7 cellular contexts compared by ENCODE assay signal in genomic region chr20:64039293-64040160, GRCh38. TPM values are rescaled to one million over a fixed set of nuclear protein-coding genes. Genes with fewer than 3 reads are reported as not detected.
A peak's percentile ranks its signal among the peaks of the same experiment; 100 is the strongest.
DNase-seq lines count a peak whose midpoint lies in the region; ATAC-seq, FAIRE-seq and TF ChIP-seq lines count a peak whose summit lies in the region.

No MANE protein-coding gene starts in this region.

- H2AFZ ChIP-seq in hepatocyte: peak overlapping the region; percentile 84

- no peak overlapping the region for H3K27ac ChIP-seq in hepatocyte

- ATAC-seq in stimulated activated naive B cell treated with anti-CD40 and anti-IgM and Interleukin-4, amounts not matched to agents 10 μg/mL and 1 μg/mL and 100 μg/mL, for 72 hours (replicated peaks): no peak
- ATAC-seq in GM21576 (IDR thresholded peaks at IDR 0.05; ENCODE audit: unreplicated experiment): no peak

- H4K20me1 ChIP-seq in hepatocyte (ENCODE audit: insufficient read depth, poor library complexity, severe bottlenecking): no peaks in the 10 kb centered on the region

- H3K4me1 Mint-ChIP-seq in activated CD4-positive, alpha-beta memory T cell treated with anti-CD3 and anti-CD28 coated beads for 36 hours (ENCODE audit: low read depth): peaks cover 35% of the 10 kb centered on the region
- H3K4me1 Mint-ChIP-seq in stimulated activated naive B cell treated with anti-CD40 and anti-IgM and Interleukin-4, amounts not matched to agents 10 μg/mL and 1 μg/mL and 100 μg/mL, for 72 hours: peaks cover 16 to 42% of the 10 kb centered on the region in 2 donors

- no peaks in the 10 kb centered on the region for H3K36me3 ChIP-seq in hepatocyte (replicated peaks; ENCODE audit: insufficient read depth, low read depth)

- no peaks in the 10 kb centered on the region for H3K9me3 Mint-ChIP-seq in activated CD4-positive, alpha-beta memory T cell treated with anti-CD3 and anti-CD28 coated beads for 36 hours
- no peaks in the 10 kb centered on the region for H3K9me3 Mint-ChIP-seq in stimulated activated naive B cell treated with anti-CD40 and anti-IgM and Interleukin-4, amounts not matched to agents 10 μg/mL and 1 μg/mL and 100 μg/mL, for 72 hours

- WGBS in hepatocyte (ENCODE audit: low lambda C conversion rate, missing lambda C conversion rate): 23% methylated on average over 14 of the region's 17 CpGs

- H3K4me3 ChIP-seq in HFF-Myc (replicated peaks; ENCODE audit: low read depth, low read length) (peak overlapping the region; percentile 30; the same call in 1 of the 2 replicates), hepatocyte (peak overlapping the region; percentile 57)

- no peaks in the 10 kb centered on the region for H3K9me3 ChIP-seq in hepatocyte (ENCODE audit: low read depth)

- H3K4me2 ChIP-seq in hepatocyte: peak overlapping the region; percentile 99

- H3K27me3 ChIP-seq in hepatocyte: peaks cover 54% of the 10 kb centered on the region

- no peaks in the 10 kb centered on the region for H3K79me2 ChIP-seq in hepatocyte

- H3K36me3 Mint-ChIP-seq in activated CD4-positive, alpha-beta memory T cell treated with anti-CD3 and anti-CD28 coated beads for 36 hours: peaks cover 1% of the 10 kb centered on the region
- peaks cover 0 to 6% of the 10 kb centered on the region in 2 donors for H3K36me3 Mint-ChIP-seq in stimulated activated naive B cell treated with anti-CD40 and anti-IgM and Interleukin-4, amounts not matched to agents 10 μg/mL and 1 μg/mL and 100 μg/mL, for 72 hours

- DNase-seq in HFF-Myc (ENCODE audit: extremely low read depth, low read depth) (no peak), hepatocyte (ENCODE audit: low spot score) (no peak), GM19239 (ENCODE audit: insufficient read length, low spot score) (no peak)
- DNase-seq in activated CD4-positive, alpha-beta memory T cell treated with anti-CD3 and anti-CD28 coated beads for 36 hours: no peak
- no peak for DNase-seq in stimulated activated naive B cell treated with anti-CD40 and anti-IgM and Interleukin-4, amounts not matched to agents 10 μg/mL and 1 μg/mL and 100 μg/mL, for 72 hours
- no peak for DNase-seq in stimulated activated CD4-positive, alpha-beta T cell treated with anti-CD3 and anti-CD28 coated beads, Interleukin-4, amount 100 ng/mL, for 1 hour

- no peaks in the 10 kb centered on the region for H3K9me2 ChIP-seq in hepatocyte (replicated peaks; ENCODE audit: insufficient read depth)

- peaks cover 31% of the 10 kb centered on the region for H3K4me1 ChIP-seq in hepatocyte (ENCODE audit: insufficient read depth)

- intact Hi-C loops in activated CD4-positive, alpha-beta memory T cell treated with anti-CD3 and anti-CD28 coated beads for 36 hours (cut with micrococcal nuclease): loop anchor here (1.0 kb wide), 2 partner anchors 18 to 81 kb away; no protein-coding TSS in a partner anchor

- CTCF ChIA-PET in activated CD4-positive, alpha-beta memory T cell treated with anti-CD3 and anti-CD28 coated beads for 36 hours (lab: Charles Lee): interaction anchor here (0.6 to 5.8 kb wide), 29 partner anchors 7 to 519 kb away, joined by 3 to 59 read pairs (median 6); partner anchors contain the start of genes LKAAEAR1, PCMTD2, PPDPF and PRPF6

- no peak overlapping the region for H3K27ac Mint-ChIP-seq in activated CD4-positive, alpha-beta memory T cell treated with anti-CD3 and anti-CD28 coated beads for 36 hours
- H3K27ac Mint-ChIP-seq in stimulated activated naive B cell treated with anti-CD40 and anti-IgM and Interleukin-4, amounts not matched to agents 10 μg/mL and 1 μg/mL and 100 μg/mL, for 72 hours: peak overlapping the region; percentile 42

- H3K27me3 Mint-ChIP-seq in activated CD4-positive, alpha-beta memory T cell treated with anti-CD3 and anti-CD28 coated beads for 36 hours: peaks cover 2% of the 10 kb centered on the region
- peaks cover 9 to 42% of the 10 kb centered on the region in 2 donors for H3K27me3 Mint-ChIP-seq in stimulated activated naive B cell treated with anti-CD40 and anti-IgM and Interleukin-4, amounts not matched to agents 10 μg/mL and 1 μg/mL and 100 μg/mL, for 72 hours

- H3K4me3 Mint-ChIP-seq in activated CD4-positive, alpha-beta memory T cell treated with anti-CD3 and anti-CD28 coated beads for 36 hours: peak overlapping the region; percentile 60
- peak overlapping the region; percentile 80 to 86 for H3K4me3 Mint-ChIP-seq in stimulated activated naive B cell treated with anti-CD40 and anti-IgM and Interleukin-4, amounts not matched to agents 10 μg/mL and 1 μg/mL and 100 μg/mL, for 72 hours

- POLR2A ChIA-PET in activated CD4-positive, alpha-beta memory T cell treated with anti-CD3 and anti-CD28 coated beads for 36 hours (lab: Charles Lee): interaction anchor here (1.7 kb wide), 1 partner anchor 18 kb away, joined by 5 read pairs; no protein-coding TSS in a partner anchor

- FAIRE-seq in GM19239 (lab: Jason Lieb, UNC): no peak

- TF ChIP-seq CTCF in HFF-Myc (IDR thresholded peaks at IDR 0.05; ENCODE audit: low read depth, low read length, missing control alignments): no peak
- TF ChIP-seq CTCF in hepatocyte (IDR thresholded peaks at IDR 0.05; ENCODE audit: poor library complexity): no peak

RNA-seq across cellular contexts. Expression of gene C20orf204, which starts 3.5 kb away (rescaled TPM):
- total RNA-seq in activated CD4-positive, alpha-beta memory T cell treated with anti-CD3 and anti-CD28 coated beads for 36 hours: 1 to 10 TPM; 3.1 TPM
- total RNA-seq in hepatocyte: 0.57 and 0.72 TPM in 2 replicates
- 0.85 and 1.7 TPM in 2 replicates for polyA plus RNA-seq in hepatocyte

RNA-seq across cellular contexts. Expression of gene SOX18, which starts 9.9 kb away (rescaled TPM):
- not detected for total RNA-seq in activated CD4-positive, alpha-beta memory T cell treated with anti-CD3 and anti-CD28 coated beads for 36 hours
- total RNA-seq in hepatocyte: not detected in 2 replicates
- 1.9 and 2.0 TPM in 2 replicates for polyA plus RNA-seq in hepatocyte

RNA-seq across cellular contexts. Expression of gene TCEA2, which starts 23.5 kb away (rescaled TPM):
- total RNA-seq in activated CD4-positive, alpha-beta memory T cell treated with anti-CD3 and anti-CD28 coated beads for 36 hours: 10 to 100 TPM; 27.3 to 29.9 TPM
- total RNA-seq in hepatocyte: 23.8 and 26.0 TPM in 2 replicates
- polyA plus RNA-seq in hepatocyte: 74.2 and 80.0 TPM in 2 replicates

RNA-seq across cellular contexts. Expression of gene RGS19, which starts 39.8 kb away (rescaled TPM):
- total RNA-seq in activated CD4-positive, alpha-beta memory T cell treated with anti-CD3 and anti-CD28 coated beads for 36 hours: 10 to 100 TPM; 43.2 to 44.4 TPM
- total RNA-seq in hepatocyte: 8.1 and 8.8 TPM in 2 replicates
- 10.9 and 13.5 TPM in 2 replicates for polyA plus RNA-seq in hepatocyte

RNA-seq across cellular contexts. Expression of gene OPRL1, which starts 40.4 kb away (rescaled TPM):
- under 1 TPM; 0.63 to 0.71 TPM for total RNA-seq in activated CD4-positive, alpha-beta memory T cell treated with anti-CD3 and anti-CD28 coated beads for 36 hours
- 1.1 and 1.5 TPM in 2 replicates for total RNA-seq in hepatocyte
- polyA plus RNA-seq in hepatocyte: 0.50 and 0.90 TPM in 2 replicates
